Comparison of ENCODE assay signal across 8 cellular contexts in the genomic region with DNA sequence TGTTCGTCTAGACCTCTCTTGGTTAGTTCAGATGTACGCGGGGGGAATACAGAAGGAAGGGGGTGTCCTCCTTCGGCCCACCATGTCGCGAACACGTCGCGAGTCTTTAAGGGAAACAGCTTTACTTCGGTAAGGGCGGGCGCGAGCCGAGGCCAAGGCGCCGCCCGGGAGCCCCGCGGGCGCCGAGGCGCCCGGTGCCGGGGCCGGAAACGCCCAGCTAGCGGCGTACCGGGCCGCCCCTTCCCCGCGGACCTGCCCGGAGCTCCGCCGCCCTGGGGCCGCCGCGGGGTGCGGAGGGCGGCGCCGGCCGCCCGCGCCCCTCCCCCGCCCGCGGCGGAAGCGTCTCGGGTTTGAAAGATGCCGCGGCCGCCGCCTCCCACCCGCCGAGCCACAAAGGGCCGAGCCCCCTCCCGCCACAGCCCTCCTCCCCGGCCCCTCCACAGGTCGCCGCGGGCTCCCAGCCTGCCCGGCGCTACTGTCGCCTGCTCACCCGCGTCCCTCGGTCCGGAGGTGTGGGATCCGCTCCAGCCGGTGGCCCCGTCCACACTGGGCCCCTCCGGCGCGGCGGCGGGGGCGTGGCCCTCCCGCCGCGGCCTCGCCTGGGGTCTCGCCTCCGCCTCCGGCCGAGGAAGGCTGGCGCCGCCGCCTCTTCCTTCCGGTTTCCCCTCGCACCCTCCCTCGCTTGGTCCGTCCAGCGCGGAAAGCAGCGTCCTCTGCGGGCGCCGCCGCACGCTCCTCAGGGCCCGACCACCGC. TPM values are rescaled to one million over a fixed set of nuclear protein-coding genes. Genes with fewer than 3 reads are reported as not detected.
DNase-seq lines count a peak whose midpoint lies in the region; ATAC-seq and TF ChIP-seq lines count a peak whose summit lies in the region.

A gene (minus strand): TSS at position 715 of the 754 bp plus-strand sequence. CDS start 12,156 bp downstream, outside the sequence.

- H3K9me3 Mint-ChIP-seq in activated CD8-positive, alpha-beta T cell treated with anti-CD3 and anti-CD28 coated beads for 36 hours, result no peaks in the 10 kb centered on the region
- no peaks in the 10 kb centered on the region for H3K9me3 Mint-ChIP-seq in memory B cell

- H3K4me1 Mint-ChIP-seq in activated CD8-positive, alpha-beta T cell treated with anti-CD3 and anti-CD28 coated beads for 36 hours (ENCODE audit: low read depth), result peaks cover 49% of the 10 kb centered on the region
- H3K4me1 Mint-ChIP-seq in memory B cell, result peaks cover 20% of the 10 kb centered on the region

- peaks cover 27% of the 10 kb centered on the region for H3K4me1 ChIP-seq in effector memory CD4-positive, alpha-beta T cell (ENCODE audit: control insufficient read depth, insufficient read depth, low read length, poor library complexity, severe bottlenecking)

- H3K4me3 ChIP-seq in BJ (ENCODE audit: low read depth, low read length), result peak within 1 kb of the TSS; percentile 67
- peak within 1 kb of the TSS; percentile 77 for H3K4me3 ChIP-seq in effector memory CD4-positive, alpha-beta T cell (ENCODE audit: insufficient read depth, low read depth, low read length, poor library complexity, severe bottlenecking)

- CTCF ChIA-PET in BJ (lab: Yijun Ruan, JAX), result interaction anchor here (0.7 to 2.2 kb wide), 3 partner anchors 13 to 217 kb away, joined by 3 to 11 read pairs (median 3); a partner anchor contains a TSS
- CTCF ChIA-PET in activated CD8-positive, alpha-beta T cell treated with anti-CD3 and anti-CD28 coated beads for 36 hours (lab: Charles Lee), result interaction anchor here (0.8 to 7.1 kb wide), 6 partner anchors 10 to 217 kb away, joined by 3 to 57 read pairs (median 7); a partner anchor contains a TSS

- no peak for DNase-seq in BJ (ENCODE audit: low read depth)
- DNase-seq in NCI-H774 (lab: John Stamatoyannopoulos, UW), result peak; percentile 80
- DNase-seq in activated CD8-positive, alpha-beta T cell treated with anti-CD3 and anti-CD28 coated beads for 36 hours, result peak; percentile 86
- peak; percentile 66 to 78 (median 76) for DNase-seq in effector memory CD4-positive, alpha-beta T cell
- DNase-seq in memory B cell (ENCODE audit: low spot score in 2 of 2), result peak; percentile 73 to 75
- peak; percentile 67 for DNase-seq in stimulated activated CD8-positive, alpha-beta memory T cell treated with anti-CD3 and anti-CD28 coated beads, Interleukin-12 subunit alpha, Interleukin-12 subunit beta, amount 100 ng/mL, for 1 hour (ENCODE audit: low read depth)

- peak within 1 kb of the TSS; percentile 99 for H3K27ac ChIP-seq in effector memory CD4-positive, alpha-beta T cell (ENCODE audit: insufficient read depth, low read length, poor library complexity, severe bottlenecking)

- intact Hi-C loops in activated CD8-positive, alpha-beta T cell treated with anti-CD3 and anti-CD28 coated beads for 36 hours (cut with micrococcal nuclease), result loop anchor here (5.0 kb wide), 1 partner anchor 394 kb away; a partner anchor contains a TSS

- H3K9me3 ChIP-seq in effector memory CD4-positive, alpha-beta T cell (ENCODE audit: control insufficient read depth, low read length), result no peaks in the 10 kb centered on the region

- no peak for TF ChIP-seq CTCF in BJ (IDR thresholded peaks at IDR 0.05; ENCODE audit: insufficient read depth, low read depth, low read length)
- no peak for TF ChIP-seq CTCF in activated CD8-positive, alpha-beta T cell treated with anti-CD3 and anti-CD28 coated beads for 36 hours (IDR thresholded peaks at IDR 0.05)

- H3K36me3 Mint-ChIP-seq in activated CD8-positive, alpha-beta T cell treated with anti-CD3 and anti-CD28 coated beads for 36 hours (ENCODE audit: low read depth), result peaks cover 11% of the 10 kb centered on the region
- H3K36me3 Mint-ChIP-seq in memory B cell, result no peaks in the 10 kb centered on the region

- ATAC-seq in GM19043 (IDR thresholded peaks at IDR 0.05; ENCODE audit: low read depth, unreplicated experiment) (peak; percentile 55), HG03342 (IDR thresholded peaks at IDR 0.05; ENCODE audit: unreplicated experiment) (peak; percentile 52), memory B cell (ENCODE audit: low read depth) (peak; percentile 41)
- ATAC-seq in activated CD8-positive, alpha-beta T cell treated with anti-CD3 and anti-CD28 coated beads for 36 hours, result peak; percentile 60

- H3K27ac Mint-ChIP-seq in activated CD8-positive, alpha-beta T cell treated with anti-CD3 and anti-CD28 coated beads for 36 hours, result peak within 1 kb of the TSS; percentile 100
- H3K27ac Mint-ChIP-seq in memory B cell, result peak within 1 kb of the TSS; percentile 99

- no peaks in the 10 kb centered on the region for H3K27me3 ChIP-seq in BJ (ENCODE audit: control insufficient read depth, insufficient read depth, low read length)
- no peaks in the 10 kb centered on the region for H3K27me3 ChIP-seq in effector memory CD4-positive, alpha-beta T cell (replicated peaks; ENCODE audit: control insufficient read depth, insufficient read depth, low read length, poor library complexity, severe bottlenecking)

- peak within 1 kb of the TSS; percentile 94 for H3K4me3 Mint-ChIP-seq in activated CD8-positive, alpha-beta T cell treated with anti-CD3 and anti-CD28 coated beads for 36 hours
- peak within 1 kb of the TSS; percentile 97 for H3K4me3 Mint-ChIP-seq in memory B cell

- H3K27me3 Mint-ChIP-seq in activated CD8-positive, alpha-beta T cell treated with anti-CD3 and anti-CD28 coated beads for 36 hours, result no peaks in the 10 kb centered on the region
- no peaks in the 10 kb centered on the region for H3K27me3 Mint-ChIP-seq in memory B cell

- POLR2A ChIA-PET in BJ (lab: Charles Lee), result interaction anchor here (0.6 kb wide), 1 partner anchor 26 kb away, joined by 3 read pairs; no protein-coding TSS in a partner anchor
- POLR2A ChIA-PET in activated CD8-positive, alpha-beta T cell treated with anti-CD3 and anti-CD28 coated beads for 36 hours (lab: Charles Lee), result interaction anchor here (0.6 to 5.0 kb wide), 13 partner anchors 11 to 401 kb away, joined by 3 to 25 read pairs (median 5); a partner anchor contains a TSS

- H3K36me3 ChIP-seq in BJ (ENCODE audit: control insufficient read depth, insufficient read depth, low read length), result no peaks in the 10 kb centered on the region
- no peaks in the 10 kb centered on the region for H3K36me3 ChIP-seq in effector memory CD4-positive, alpha-beta T cell (ENCODE audit: control insufficient read depth, insufficient read depth, low read length)

RNA-seq across cellular contexts. Expression of the gene that starts here (rescaled TPM):
- 12.6 and 26.1 TPM in 2 replicates for polyA plus RNA-seq in BJ (2011; rRNA removed)
- 11.4 and 12.1 TPM in 2 replicates for polyA minus RNA-seq in BJ (2011; rRNA and poly(A)+ RNA removed)
- 10 to 100 TPM; 22.4 to 23.0 TPM for total RNA-seq in activated CD8-positive, alpha-beta T cell treated with anti-CD3 and anti-CD28 coated beads for 36 hours
